ENCODE assay signal across 17 cellular contexts in the genomic region with DNA sequence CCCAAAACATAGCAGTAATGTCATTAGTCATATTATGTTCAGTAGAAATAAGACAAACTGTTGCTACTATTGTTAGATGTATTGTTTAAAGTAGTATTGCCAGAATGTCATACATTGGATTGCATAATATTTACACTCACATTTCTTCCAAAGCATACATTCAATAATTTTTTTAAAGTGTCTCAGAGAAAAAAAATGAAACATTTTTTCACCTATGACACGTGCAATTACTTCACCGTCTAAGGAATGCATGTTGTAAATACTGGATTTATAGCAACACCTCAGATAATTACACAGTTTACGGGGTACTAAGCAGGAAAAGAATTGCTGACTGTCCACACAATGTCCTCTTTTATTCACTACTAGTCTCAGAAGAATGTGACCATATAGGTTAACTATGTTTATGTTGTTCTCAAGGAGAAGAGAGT.
DNase-seq lines count a peak whose midpoint lies in the region; ATAC-seq, FAIRE-seq and TF ChIP-seq lines count a peak whose summit lies in the region.
"Had no signal": no experiment of that assay in that cellular context is flagged by ENCODE, and none has a peak within 500 bp of the region (broad histone marks: within the 10 kb centered on the region; RNA-seq: fewer than 3 reads in every experiment).

No MANE protein-coding gene starts in this region.

- no peak overlapping the region for H2AFZ ChIP-seq in HepG2 (ENCODE audit: low read length)

- ATAC-seq in HepG2 (no peak), right lobe of liver (no peak), HG03095 (IDR thresholded peaks at IDR 0.05; ENCODE audit: unreplicated experiment) (no peak), left ventricle myocardium superior (no peak)
- ATAC-seq: A549; activated CD4-positive, alpha-beta T cell treated with anti-CD3 and anti-CD28 coated beads for 36 hours; activated T-cell treated with anti-CD3 and anti-CD28 coated beads, Interleukin-2, amount 50 U/mL, for 4 hours; lower lobe of right lung had no signal

- TF ChIP-seq EP300 in HepG2 (IDR thresholded peaks at IDR 0.05; ENCODE audit: low read depth in 2 of 2, low read length in 2 of 2), result no peak
- no peak for TF ChIP-seq EP300 in HepG2 (CRISPR knock-in tag; IDR thresholded peaks at IDR 0.05; ENCODE audit: borderline replicate concordance)

- no peak overlapping the region for H3K27ac ChIP-seq in HepG2 (ENCODE audit: extremely low read length, insufficient read depth, low read length)
- H3K27ac ChIP-seq in right lobe of liver, result no peak overlapping the region
- H3K27ac ChIP-seq: A549, lower lobe of right lung, neutrophil had no signal

- DNase-seq in HepG2 (ENCODE audit: low spot score) (no peak), right lobe of liver (no peak), astrocyte of the cerebellum (ENCODE audit: low read depth) (peak; percentile 24), glomerular visceral epithelial cell (ENCODE audit: extremely low spot score) (peak; percentile 11), GM13977 (ENCODE audit: low spot score) (no peak), left ventricle myocardium superior (no peak), cerebellar nuclear complex (lab: John Stamatoyannopoulos, UW) (no peak)
- DNase-seq: activated CD4-positive, alpha-beta T cell treated with anti-CD3 and anti-CD28 coated beads for 36 hours; activated T-cell treated with anti-CD3 and anti-CD28 coated beads, Interleukin-2, amount 50 U/mL, for 4 hours; lower lobe of right lung; NCI-H1436 treated with DMSO at 0.1 percent for 48 hours; NCI-H510A treated with DMSO at 0.1 percent for 48 hours; T-helper 2 cell had no signal

- no peak for TF ChIP-seq RAD21 in HepG2 (CRISPR knock-in tag; IDR thresholded peaks at IDR 0.05)

- WGBS in HepG2 (ENCODE audit: low lambda C conversion rate), result 0% methylated on average over 3 of the region's 3 CpGs
- 61% methylated on average over 3 of the region's 3 CpGs for WGBS in right lobe of liver (ENCODE audit: insufficient coverage, low coverage, low lambda C conversion rate, missing lambda C conversion rate)

- H3K9ac ChIP-seq in HepG2 (ENCODE audit: insufficient read depth, low read depth, low read length), result no peak overlapping the region

- no peaks in the 10 kb centered on the region for H3K36me3 ChIP-seq in HepG2 (replicated peaks in 1 of 2; ENCODE audit: control insufficient read depth in 1 of 2, insufficient read depth in 2 of 2, low read length in 2 of 2)
- no peaks in the 10 kb centered on the region for H3K36me3 ChIP-seq in right lobe of liver
- H3K36me3 ChIP-seq: lower lobe of right lung, neutrophil had no signal

- H3K27me3 ChIP-seq in HepG2 (ENCODE audit: control insufficient read depth in 1 of 2, insufficient read depth in 2 of 2, low read length in 2 of 2), result no peaks in the 10 kb centered on the region
- no peaks in the 10 kb centered on the region for H3K27me3 ChIP-seq in right lobe of liver
- H3K27me3 ChIP-seq: neutrophil had no signal

- H4K20me1 ChIP-seq in HepG2 (ENCODE audit: insufficient read depth, low read length), result no peaks in the 10 kb centered on the region

- H3K4me1 ChIP-seq in HepG2 (ENCODE audit: insufficient read depth, low read length), result no peaks in the 10 kb centered on the region
- no peaks in the 10 kb centered on the region for H3K4me1 ChIP-seq in right lobe of liver
- H3K4me1 ChIP-seq: A549, lower lobe of right lung had no signal

- no peak for TF ChIP-seq CTCF in HepG2 (CRISPR knock-in tag; IDR thresholded peaks at IDR 0.05)
- TF ChIP-seq CTCF in right lobe of liver (IDR thresholded peaks at IDR 0.05), result no peak
- TF ChIP-seq CTCF in astrocyte of the cerebellum (IDR thresholded peaks at IDR 0.05; ENCODE audit: low read depth, low read length, missing control alignments), result no peak
- TF ChIP-seq CTCF in GM13977 (IDR thresholded peaks at IDR 0.05; ENCODE audit: extremely low read depth, insufficient read depth, missing control alignments), result no peak

- POLR2A ChIA-PET in HepG2 (lab: Yijun Ruan, JAX), result no interaction called here

- no peaks in the 10 kb centered on the region for H3K79me2 ChIP-seq in HepG2 (ENCODE audit: insufficient read depth, low read length)

- in situ Hi-C loops in HepG2 (cut with HindIII; ENCODE audit: extremely low pct_ligation_motif_present, low pct_unique_long_range_greater_than_20kb), result no loop called here
- in situ Hi-C loops in astrocyte of the cerebellum (cut with HindIII; ENCODE audit: low sequenced_read_pairs), result no loop called here
- in situ Hi-C loops in GM13977 (cut with MboI; ENCODE audit: low pct_unique_long_range_greater_than_20kb, low sequenced_read_pairs, unreplicated experiment), result no loop called here

- no TSS peak for BruUV-seq in HepG2 (replicated peaks; lab: Mats Ljungman, UMichigan)

- no peak overlapping the region for H3K4me2 ChIP-seq in HepG2 (ENCODE audit: low read depth, low read length)
- H3K4me2 ChIP-seq: A549 had no signal

- CTCF ChIA-PET in HepG2 (lab: Yijun Ruan, JAX; ENCODE audit: low intra/inter-chr PET ratio, low total read pairs), result no interaction called here

- H3K9me3 ChIP-seq in HepG2 (ENCODE audit: low read length) (no peaks in the 10 kb centered on the region), right lobe of liver (no peaks in the 10 kb centered on the region)
- H3K9me3 ChIP-seq: A549, lower lobe of right lung, neutrophil had no signal

- H3K4me3 ChIP-seq in HepG2 (replicated peaks in 1 of 3; ENCODE audit: insufficient read depth in 1 of 3, low read depth in 2 of 3, low read length in 3 of 3) (no peak overlapping the region), right lobe of liver (no peak overlapping the region), astrocyte of the cerebellum (ENCODE audit: low read depth, low read length) (no peak overlapping the region)
- H3K4me3 ChIP-seq: A549, lower lobe of right lung had no signal

- TF ChIP-seq POLR2A in HepG2 (IDR thresholded peaks at IDR 0.05; ENCODE audit: insufficient read depth in 1 of 2, low read depth in 2 of 2, low read length in 2 of 2), result no peak
- TF ChIP-seq POLR2A in right lobe of liver (IDR thresholded peaks at IDR 0.05), result no peak

- FAIRE-seq in HepG2 (lab: Jason Lieb, UNC), result no peak
- FAIRE-seq: A549, RCC 7860 had no signal

- intact Hi-C loops in HepG2 (cut with micrococcal nuclease; ENCODE audit: unreplicated experiment), result no loop called here
- intact Hi-C loops in right lobe of liver (cut with DNase I), result no loop called here
- intact Hi-C loops in left ventricle myocardium superior (cut with micrococcal nuclease), result no loop called here

TF ChIP-seq in HepG2, 621 proteins besides CTCF, POLR2A, EP300 and RAD21:
- TF ChIP-seq CEBPB (IDR thresholded peaks at IDR 0.05; ENCODE audit: borderline replicate concordance, low read depth, low read length), result 0 out of 2 replicates have a peak, but pooled peaks have one; percentile 28
- TF ChIP-seq, protein P1, sequence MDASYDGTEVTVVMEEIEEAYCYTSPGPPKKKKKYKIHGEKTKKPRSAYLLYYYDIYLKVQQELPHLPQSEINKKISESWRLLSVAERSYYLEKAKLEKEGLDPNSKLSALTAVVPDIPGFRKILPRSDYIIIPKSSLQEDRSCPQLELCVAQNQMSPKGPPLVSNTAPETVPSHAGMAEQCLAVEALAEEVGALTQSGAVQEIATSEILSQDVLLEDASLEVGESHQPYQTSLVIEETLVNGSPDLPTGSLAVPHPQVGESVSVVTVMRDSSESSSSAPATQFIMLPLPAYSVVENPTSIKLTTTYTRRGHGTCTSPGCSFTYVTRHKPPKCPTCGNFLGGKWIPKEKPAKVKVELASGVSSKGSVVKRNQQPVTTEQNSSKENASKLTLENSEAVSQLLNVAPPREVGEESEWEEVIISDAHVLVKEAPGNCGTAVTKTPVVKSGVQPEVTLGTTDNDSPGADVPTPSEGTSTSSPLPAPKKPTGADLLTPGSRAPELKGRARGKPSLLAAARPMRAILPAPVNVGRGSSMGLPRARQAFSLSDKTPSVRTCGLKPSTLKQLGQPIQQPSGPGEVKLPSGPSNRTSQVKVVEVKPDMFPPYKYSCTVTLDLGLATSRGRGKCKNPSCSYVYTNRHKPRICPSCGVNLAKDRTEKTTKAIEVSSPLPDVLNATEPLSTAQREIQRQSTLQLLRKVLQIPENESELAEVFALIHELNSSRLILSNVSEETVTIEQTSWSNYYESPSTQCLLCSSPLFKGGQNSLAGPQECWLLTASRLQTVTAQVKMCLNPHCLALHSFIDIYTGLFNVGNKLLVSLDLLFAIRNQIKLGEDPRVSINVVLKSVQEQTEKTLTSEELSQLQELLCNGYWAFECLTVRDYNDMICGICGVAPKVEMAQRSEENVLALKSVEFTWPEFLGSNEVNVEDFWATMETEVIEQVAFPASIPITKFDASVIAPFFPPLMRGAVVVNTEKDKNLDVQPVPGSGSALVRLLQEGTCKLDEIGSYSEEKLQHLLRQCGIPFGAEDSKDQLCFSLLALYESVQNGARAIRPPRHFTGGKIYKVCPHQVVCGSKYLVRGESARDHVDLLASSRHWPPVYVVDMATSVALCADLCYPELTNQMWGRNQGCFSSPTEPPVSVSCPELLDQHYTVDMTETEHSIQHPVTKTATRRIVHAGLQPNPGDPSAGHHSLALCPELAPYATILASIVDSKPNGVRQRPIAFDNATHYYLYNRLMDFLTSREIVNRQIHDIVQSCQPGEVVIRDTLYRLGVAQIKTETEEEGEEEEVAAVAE (CRISPR knock-in tag; IDR thresholded peaks at IDR 0.05; ENCODE audit: borderline replicate concordance), result no peak

Comparison
In these comparisons a context has a peak if more than half of its experiments do, and no peak if none do; other contexts are left out.
1. DNase-seq: peak in astrocyte of the cerebellum (single experiment) and glomerular visceral epithelial cell (single experiment); none in HepG2 (single experiment), right lobe of liver (0 of 3), GM13977 (single experiment), left ventricle myocardium superior (single experiment) and cerebellar nuclear complex (0 of 2).